ENCODE assay signal across 2 cellular contexts in the genomic region with DNA sequence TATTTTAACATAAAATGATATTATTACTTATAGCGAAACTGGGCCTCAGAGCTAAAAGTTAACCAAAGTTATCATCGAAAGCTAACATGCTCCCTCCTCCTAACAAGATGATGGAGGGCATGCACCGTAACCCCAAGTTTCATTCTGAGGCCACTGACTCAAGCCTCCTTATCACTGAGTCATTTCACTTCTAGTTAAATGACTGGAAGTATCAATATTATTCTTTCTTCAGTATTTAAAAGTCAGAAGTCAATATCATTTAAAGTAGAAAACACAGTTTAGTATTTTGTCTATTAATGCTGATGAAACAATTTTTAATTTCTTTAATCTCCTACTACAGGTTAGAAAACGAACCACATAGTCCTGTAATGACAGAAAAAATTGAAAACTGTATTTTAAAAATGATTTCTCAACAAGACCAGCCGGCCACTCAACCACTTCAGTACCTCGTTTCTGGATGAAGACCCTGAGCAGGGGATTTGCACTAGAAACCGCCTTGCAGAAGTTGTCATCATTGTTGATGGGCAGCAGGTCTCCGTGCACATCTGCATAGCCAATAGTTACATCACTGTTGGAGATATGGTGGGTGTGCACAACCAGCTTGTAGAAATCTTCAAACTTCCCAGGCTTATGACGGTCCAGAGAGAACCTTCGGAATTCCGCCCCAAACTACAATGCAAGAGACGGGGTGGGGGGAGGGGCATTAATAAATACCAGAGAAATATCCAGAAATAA.
TF ChIP-seq lines count a peak whose summit lies in the region.

No MANE protein-coding gene starts in this region.

TF ChIP-seq in K562, 482 proteins besides CTCF, POLR2A, EP300 and RAD21 (continued from another document):
- TF ChIP-seq, protein P1, sequence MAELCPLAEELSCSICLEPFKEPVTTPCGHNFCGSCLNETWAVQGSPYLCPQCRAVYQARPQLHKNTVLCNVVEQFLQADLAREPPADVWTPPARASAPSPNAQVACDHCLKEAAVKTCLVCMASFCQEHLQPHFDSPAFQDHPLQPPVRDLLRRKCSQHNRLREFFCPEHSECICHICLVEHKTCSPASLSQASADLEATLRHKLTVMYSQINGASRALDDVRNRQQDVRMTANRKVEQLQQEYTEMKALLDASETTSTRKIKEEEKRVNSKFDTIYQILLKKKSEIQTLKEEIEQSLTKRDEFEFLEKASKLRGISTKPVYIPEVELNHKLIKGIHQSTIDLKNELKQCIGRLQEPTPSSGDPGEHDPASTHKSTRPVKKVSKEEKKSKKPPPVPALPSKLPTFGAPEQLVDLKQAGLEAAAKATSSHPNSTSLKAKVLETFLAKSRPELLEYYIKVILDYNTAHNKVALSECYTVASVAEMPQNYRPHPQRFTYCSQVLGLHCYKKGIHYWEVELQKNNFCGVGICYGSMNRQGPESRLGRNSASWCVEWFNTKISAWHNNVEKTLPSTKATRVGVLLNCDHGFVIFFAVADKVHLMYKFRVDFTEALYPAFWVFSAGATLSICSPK (IDR thresholded peaks at IDR 0.05; ENCODE audit: borderline replicate concordance) = no peak
- TF ChIP-seq MCM3 (IDR thresholded peaks at IDR 0.05) (no peak), ZNF316 (IDR thresholded peaks at IDR 0.05) (peak; percentile 72)
TF ChIP-seq in K562: peak in this region for 3.

TF ChIP-seq in GM23338, 12 proteins besides CTCF, POLR2A, EP300 and RAD21 (continued from another document):
- TF ChIP-seq, protein P2, sequence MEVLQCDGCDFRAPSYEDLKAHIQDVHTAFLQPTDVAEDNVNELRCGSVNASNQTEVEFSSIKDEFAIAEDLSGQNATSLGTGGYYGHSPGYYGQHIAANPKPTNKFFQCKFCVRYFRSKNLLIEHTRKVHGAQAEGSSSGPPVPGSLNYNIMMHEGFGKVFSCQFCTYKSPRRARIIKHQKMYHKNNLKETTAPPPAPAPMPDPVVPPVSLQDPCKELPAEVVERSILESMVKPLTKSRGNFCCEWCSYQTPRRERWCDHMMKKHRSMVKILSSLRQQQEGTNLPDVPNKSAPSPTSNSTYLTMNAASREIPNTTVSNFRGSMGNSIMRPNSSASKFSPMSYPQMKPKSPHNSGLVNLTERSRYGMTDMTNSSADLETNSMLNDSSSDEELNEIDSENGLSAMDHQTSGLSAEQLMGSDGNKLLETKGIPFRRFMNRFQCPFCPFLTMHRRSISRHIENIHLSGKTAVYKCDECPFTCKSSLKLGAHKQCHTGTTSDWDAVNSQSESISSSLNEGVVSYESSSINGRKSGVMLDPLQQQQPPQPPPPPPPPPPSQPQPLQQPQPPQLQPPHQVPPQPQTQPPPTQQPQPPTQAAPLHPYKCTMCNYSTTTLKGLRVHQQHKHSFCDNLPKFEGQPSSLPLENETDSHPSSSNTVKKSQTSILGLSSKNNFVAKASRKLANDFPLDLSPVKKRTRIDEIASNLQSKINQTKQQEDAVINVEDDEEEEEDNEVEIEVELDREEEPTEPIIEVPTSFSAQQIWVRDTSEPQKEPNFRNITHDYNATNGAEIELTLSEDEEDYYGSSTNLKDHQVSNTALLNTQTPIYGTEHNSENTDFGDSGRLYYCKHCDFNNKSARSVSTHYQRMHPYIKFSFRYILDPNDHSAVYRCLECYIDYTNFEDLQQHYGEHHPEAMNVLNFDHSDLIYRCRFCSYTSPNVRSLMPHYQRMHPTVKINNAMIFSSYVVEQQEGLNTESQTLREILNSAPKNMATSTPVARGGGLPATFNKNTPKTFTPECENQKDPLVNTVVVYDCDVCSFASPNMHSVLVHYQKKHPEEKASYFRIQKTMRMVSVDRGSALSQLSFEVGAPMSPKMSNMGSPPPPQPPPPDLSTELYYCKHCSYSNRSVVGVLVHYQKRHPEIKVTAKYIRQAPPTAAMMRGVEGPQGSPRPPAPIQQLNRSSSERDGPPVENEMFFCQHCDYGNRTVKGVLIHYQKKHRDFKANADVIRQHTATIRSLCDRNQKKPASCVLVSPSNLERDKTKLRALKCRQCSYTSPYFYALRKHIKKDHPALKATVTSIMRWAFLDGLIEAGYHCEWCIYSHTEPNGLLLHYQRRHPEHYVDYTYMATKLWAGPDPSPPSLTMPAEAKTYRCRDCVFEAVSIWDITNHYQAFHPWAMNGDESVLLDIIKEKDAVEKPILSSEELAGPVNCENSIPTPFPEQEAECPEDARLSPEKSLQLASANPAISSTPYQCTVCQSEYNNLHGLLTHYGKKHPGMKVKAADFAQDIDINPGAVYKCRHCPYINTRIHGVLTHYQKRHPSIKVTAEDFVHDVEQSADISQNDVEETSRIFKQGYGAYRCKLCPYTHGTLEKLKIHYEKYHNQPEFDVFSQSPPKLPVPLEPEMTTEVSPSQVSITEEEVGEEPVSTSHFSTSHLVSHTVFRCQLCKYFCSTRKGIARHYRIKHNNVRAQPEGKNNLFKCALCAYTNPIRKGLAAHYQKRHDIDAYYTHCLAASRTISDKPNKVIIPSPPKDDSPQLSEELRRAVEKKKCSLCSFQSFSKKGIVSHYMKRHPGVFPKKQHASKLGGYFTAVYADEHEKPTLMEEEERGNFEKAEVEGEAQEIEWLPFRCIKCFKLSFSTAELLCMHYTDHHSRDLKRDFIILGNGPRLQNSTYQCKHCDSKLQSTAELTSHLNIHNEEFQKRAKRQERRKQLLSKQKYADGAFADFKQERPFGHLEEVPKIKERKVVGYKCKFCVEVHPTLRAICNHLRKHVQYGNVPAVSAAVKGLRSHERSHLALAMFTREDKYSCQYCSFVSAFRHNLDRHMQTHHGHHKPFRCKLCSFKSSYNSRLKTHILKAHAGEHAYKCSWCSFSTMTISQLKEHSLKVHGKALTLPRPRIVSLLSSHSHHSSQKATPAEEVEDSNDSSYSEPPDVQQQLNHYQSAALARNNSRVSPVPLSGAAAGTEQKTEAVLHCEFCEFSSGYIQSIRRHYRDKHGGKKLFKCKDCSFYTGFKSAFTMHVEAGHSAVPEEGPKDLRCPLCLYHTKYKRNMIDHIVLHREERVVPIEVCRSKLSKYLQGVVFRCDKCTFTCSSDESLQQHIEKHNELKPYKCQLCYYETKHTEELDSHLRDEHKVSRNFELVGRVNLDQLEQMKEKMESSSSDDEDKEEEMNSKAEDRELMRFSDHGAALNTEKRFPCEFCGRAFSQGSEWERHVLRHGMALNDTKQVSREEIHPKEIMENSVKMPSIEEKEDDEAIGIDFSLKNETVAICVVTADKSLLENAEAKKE (CRISPR knock-in tag; IDR thresholded peaks at IDR 0.05) = no peak
- no peak for TF ChIP-seq ZNF114 (CRISPR knock-in tag; IDR thresholded peaks at IDR 0.05)
- TF ChIP-seq, protein P3, sequence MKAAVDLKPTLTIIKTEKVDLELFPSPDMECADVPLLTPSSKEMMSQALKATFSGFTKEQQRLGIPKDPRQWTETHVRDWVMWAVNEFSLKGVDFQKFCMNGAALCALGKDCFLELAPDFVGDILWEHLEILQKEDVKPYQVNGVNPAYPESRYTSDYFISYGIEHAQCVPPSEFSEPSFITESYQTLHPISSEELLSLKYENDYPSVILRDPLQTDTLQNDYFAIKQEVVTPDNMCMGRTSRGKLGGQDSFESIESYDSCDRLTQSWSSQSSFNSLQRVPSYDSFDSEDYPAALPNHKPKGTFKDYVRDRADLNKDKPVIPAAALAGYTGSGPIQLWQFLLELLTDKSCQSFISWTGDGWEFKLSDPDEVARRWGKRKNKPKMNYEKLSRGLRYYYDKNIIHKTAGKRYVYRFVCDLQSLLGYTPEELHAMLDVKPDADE (IDR thresholded peaks at IDR 0.05) = no peak
- TF ChIP-seq, protein P4, sequence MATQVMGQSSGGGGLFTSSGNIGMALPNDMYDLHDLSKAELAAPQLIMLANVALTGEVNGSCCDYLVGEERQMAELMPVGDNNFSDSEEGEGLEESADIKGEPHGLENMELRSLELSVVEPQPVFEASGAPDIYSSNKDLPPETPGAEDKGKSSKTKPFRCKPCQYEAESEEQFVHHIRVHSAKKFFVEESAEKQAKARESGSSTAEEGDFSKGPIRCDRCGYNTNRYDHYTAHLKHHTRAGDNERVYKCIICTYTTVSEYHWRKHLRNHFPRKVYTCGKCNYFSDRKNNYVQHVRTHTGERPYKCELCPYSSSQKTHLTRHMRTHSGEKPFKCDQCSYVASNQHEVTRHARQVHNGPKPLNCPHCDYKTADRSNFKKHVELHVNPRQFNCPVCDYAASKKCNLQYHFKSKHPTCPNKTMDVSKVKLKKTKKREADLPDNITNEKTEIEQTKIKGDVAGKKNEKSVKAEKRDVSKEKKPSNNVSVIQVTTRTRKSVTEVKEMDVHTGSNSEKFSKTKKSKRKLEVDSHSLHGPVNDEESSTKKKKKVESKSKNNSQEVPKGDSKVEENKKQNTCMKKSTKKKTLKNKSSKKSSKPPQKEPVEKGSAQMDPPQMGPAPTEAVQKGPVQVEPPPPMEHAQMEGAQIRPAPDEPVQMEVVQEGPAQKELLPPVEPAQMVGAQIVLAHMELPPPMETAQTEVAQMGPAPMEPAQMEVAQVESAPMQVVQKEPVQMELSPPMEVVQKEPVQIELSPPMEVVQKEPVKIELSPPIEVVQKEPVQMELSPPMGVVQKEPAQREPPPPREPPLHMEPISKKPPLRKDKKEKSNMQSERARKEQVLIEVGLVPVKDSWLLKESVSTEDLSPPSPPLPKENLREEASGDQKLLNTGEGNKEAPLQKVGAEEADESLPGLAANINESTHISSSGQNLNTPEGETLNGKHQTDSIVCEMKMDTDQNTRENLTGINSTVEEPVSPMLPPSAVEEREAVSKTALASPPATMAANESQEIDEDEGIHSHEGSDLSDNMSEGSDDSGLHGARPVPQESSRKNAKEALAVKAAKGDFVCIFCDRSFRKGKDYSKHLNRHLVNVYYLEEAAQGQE (IDR thresholded peaks at IDR 0.05; ENCODE audit: unreplicated experiment) = no peak
- no peak for TF ChIP-seq NANOG (IDR thresholded peaks at IDR 0.05; ENCODE audit: borderline replicate concordance)
TF ChIP-seq in GM23338: peak in this region for 0.
